In the genomic region with DNA sequence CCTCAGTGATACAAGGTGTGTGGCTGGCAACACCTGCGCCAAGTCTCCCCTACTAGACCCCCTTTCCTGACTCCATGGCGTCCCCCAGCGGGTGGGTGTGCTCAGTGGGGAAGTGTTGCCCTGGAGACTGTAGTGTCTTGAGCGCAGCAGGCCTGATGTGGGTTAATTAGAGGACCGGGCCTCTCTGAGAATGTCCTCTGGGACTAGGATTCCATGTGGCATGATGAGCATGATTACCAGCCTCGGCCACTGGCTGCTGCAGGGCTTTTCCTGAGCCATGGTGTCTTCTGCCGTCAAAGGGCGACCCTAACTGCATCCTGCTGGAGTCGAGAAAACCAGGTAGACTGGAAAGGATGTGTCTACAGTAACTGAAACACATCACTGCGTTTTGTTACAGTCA, we compare ENCODE assay signal across 32 cellular contexts.
"Had no signal": no experiment of that assay in that cellular context is flagged by ENCODE, and none has a peak within 500 bp of the region (broad histone marks: within the 10 kb centered on the region; RNA-seq: fewer than 3 reads in every experiment).

No MANE protein-coding gene starts in this region.

- H3K27me3 ChIP-seq: adrenal gland, ascending aorta, cardiac muscle cell, colonic mucosa, gastrocnemius medialis, hepatocyte, neutrophil, right lobe of liver, testis, transverse colon had no signal

- H3K9me3 ChIP-seq: adrenal gland, ascending aorta, colonic mucosa, gastrocnemius medialis, left ventricle myocardium inferior, neutrophil, right lobe of liver, testis, transverse colon had no signal

- H2AFZ ChIP-seq: hepatocyte had no signal

- FAIRE-seq: endometrium, TTC549 had no signal

- H3K27me3 Mint-ChIP-seq: brain, progenitor cell of endocrine pancreas had no signal

- H3K4me1 ChIP-seq: adrenal gland, ascending aorta, colonic mucosa, gastrocnemius medialis, left ventricle myocardium inferior, testis, transverse colon had no signal

- H3K4me3 ChIP-seq: adrenal gland, ascending aorta, cardiac muscle cell, colonic mucosa, gastrocnemius medialis, hepatocyte, left ventricle myocardium inferior, right lobe of liver, skin epidermis, testis, transverse colon had no signal

- ATAC-seq: activated naive CD4-positive, alpha-beta T cell treated with anti-CD3 and anti-CD28 coated beads, Interleukin-2, amount 50 U/mL, for 72 hours; gastrocnemius medialis; right lobe of liver had no signal

- H3K9me3 Mint-ChIP-seq: activated naive CD4-positive, alpha-beta T cell treated with anti-CD3 and anti-CD28 coated beads, Interleukin-2, amount 50 U/mL, for 72 hours; activated T-helper 1 cell treated with anti-CD3 and anti-CD28 coated beads, Interleukin-12 subunit alpha, Interleukin-12 subunit beta, Interleukin-2, Interleukin-4 antibody, amounts not matched to agents 30 ng/mL and 10 ng/mL and 1 ng/mL, durations not matched to agents 14 hours and 24 hours and 36 hours; brain; nephron had no signal

- H3K27ac Mint-ChIP-seq: activated T-helper 1 cell treated with anti-CD3 and anti-CD28 coated beads, Interleukin-12 subunit alpha, Interleukin-12 subunit beta, Interleukin-2, Interleukin-4 antibody, amounts not matched to agents 30 ng/mL and 10 ng/mL and 1 ng/mL, durations not matched to agents 14 hours and 24 hours and 36 hours; nephron had no signal

- DNase-seq: activated CD4-positive, alpha-beta T cell treated with anti-CD3 and anti-CD28 coated beads for 4 hours; activated CD4-positive, alpha-beta T cell treated with anti-CD3 and anti-CD28 coated beads, Interleukin-2, amount 50 U/mL, for 4 hours; activated T-cell treated with anti-CD3 and anti-CD28 coated beads for 4 hours; cerebellar nuclear complex; colonic mucosa; effector CD8-positive, alpha-beta T cell; erythroblast; gastrocnemius medialis; islet precursor cell; left ventricle myocardium inferior; right lobe of liver; stimulated activated CD4-positive, alpha-beta T cell treated with anti-CD3 and anti-CD28 coated beads, Interleukin-1b, Interleukin-23, amount 100 ng/mL, for 48 hours; stimulated activated CD4-positive, alpha-beta T cell treated with anti-CD3 and anti-CD28 coated beads, Interleukin-4, amount 100 ng/mL, for 4 hours; stimulated activated CD8-positive, alpha-beta memory T cell treated with anti-CD3 and anti-CD28 coated beads, Interleukin-4, amount 100 ng/mL, for 48 hours; stimulated activated naive CD4-positive, alpha-beta T cell; T-helper 9 cell; testis; transverse colon had no signal

- H3K4me1 Mint-ChIP-seq: brain, nephron had no signal

- H3K4me2 ChIP-seq: hepatocyte had no signal

- H3K4me3 Mint-ChIP-seq: activated T-helper 1 cell treated with anti-CD3 and anti-CD28 coated beads, Interleukin-12 subunit alpha, Interleukin-12 subunit beta, Interleukin-2, Interleukin-4 antibody, amounts not matched to agents 30 ng/mL and 10 ng/mL and 1 ng/mL, durations not matched to agents 14 hours and 24 hours and 36 hours; brain; nephron had no signal

- H3K27ac ChIP-seq: adrenal gland, ascending aorta, cardiac muscle cell, colonic mucosa, gastrocnemius medialis, hepatocyte, left ventricle myocardium inferior, right lobe of liver, skin epidermis, testis, transverse colon, VCaP had no signal
